1 cellular context compared by ENCODE assay signal in genomic region chr7:114865564-114865963, GRCh38.
TF ChIP-seq lines count a peak whose summit lies in the region.

No MANE protein-coding gene starts in this region.

TF ChIP-seq in H1, 55 proteins besides CTCF, POLR2A, EP300 and RAD21:
- TF ChIP-seq MAFK (IDR thresholded peaks at IDR 0.05; ENCODE audit: low read depth, low read length) = no peak
- no peak for TF ChIP-seq CREB1 (IDR thresholded peaks at IDR 0.05)
- no peak for TF ChIP-seq SP1 (IDR thresholded peaks at IDR 0.05; ENCODE audit: low read depth, low read length)
- TF ChIP-seq EZH2 (IDR thresholded peaks at IDR 0.05; ENCODE audit: low read depth, low read length, severe bottlenecking) = no peak
- no peak for TF ChIP-seq KDM4A (IDR thresholded peaks at IDR 0.05; ENCODE audit: low read depth, low read length, severe bottlenecking)
- TF ChIP-seq BRCA1 (IDR thresholded peaks at IDR 0.05; ENCODE audit: low read depth, low read length) = no peak
- no peak for TF ChIP-seq ATF2 (IDR thresholded peaks at IDR 0.05; ENCODE audit: low read length)
- TF ChIP-seq POU5F1 (IDR thresholded peaks at IDR 0.05; ENCODE audit: low read depth, low read length) = no peak
- no peak for TF ChIP-seq E2F6 (IDR thresholded peaks at IDR 0.05)
